Comparison of ENCODE assay signal across 8 cellular contexts in the genomic region with DNA sequence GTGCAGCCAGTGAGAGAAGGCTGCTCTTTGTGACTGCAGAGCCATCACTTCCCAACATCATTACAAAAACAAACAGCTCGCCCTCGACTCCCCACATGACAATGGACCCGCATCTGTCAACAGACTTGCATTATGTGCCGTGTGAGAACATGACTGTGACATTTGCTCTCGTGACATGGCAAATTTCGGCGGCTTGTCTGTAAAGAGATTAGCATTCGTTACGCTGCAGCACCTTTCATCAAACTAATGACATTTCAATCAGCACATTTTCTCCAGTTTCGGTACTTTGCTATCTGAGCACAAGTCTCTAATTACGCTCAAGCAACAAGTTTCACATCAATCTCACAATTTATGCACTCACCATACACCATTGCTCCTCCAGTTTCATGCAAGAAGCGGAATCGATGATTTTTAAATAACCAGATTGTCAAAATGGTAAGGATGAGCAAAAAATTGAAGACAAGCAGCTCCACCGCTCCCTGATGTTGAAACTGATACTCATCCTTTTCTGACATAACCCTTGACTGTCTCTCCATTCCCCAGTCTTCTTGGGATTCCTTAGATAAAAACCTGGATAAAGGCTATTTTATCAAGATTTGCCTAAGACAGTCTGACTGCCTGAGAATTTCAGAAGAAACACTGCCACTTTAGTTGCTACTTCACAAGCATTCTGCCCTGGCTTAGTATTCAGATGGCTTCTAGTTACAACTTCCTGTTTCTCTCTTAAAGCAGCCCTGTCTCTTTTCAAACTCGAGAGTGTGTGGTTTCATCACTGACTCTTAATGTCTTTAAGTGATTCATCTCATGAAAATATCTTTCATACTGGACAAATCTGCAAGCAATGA. TPM values are rescaled to one million over a fixed set of nuclear protein-coding genes. Genes with fewer than 3 reads are reported as not detected.
DNase-seq lines count a peak whose midpoint lies in the region; ATAC-seq and TF ChIP-seq lines count a peak whose summit lies in the region.

A gene (minus strand): TSS at position 682 of the 845 bp plus-strand sequence. CDS start 146 bp downstream, at position 536.

- peak; percentile 90 for ATAC-seq in GM19438 (IDR thresholded peaks at IDR 0.05; ENCODE audit: low read depth, unreplicated experiment)
- peak; percentile 82 for ATAC-seq in HG03457 (IDR thresholded peaks at IDR 0.05; ENCODE audit: unreplicated experiment)

- peak within 1 kb of the TSS; percentile 93 for H3K4me2 ChIP-seq in osteoblast (ENCODE audit: insufficient read depth, low read length)

- H3K4me3 ChIP-seq in adrenal gland, result peak within 1 kb of the TSS; percentile 14 to 76 (median 63)
- peak within 1 kb of the TSS; percentile 28 for H3K4me3 ChIP-seq in cardiac muscle cell
- peak within 1 kb of the TSS; percentile 72 for H3K4me3 ChIP-seq in osteoblast (ENCODE audit: insufficient read depth, low read length)

- H3K36me3 ChIP-seq in adrenal gland (replicated peaks in 1 of 2) (no peaks in the 10 kb centered on the region), cardiac muscle cell (no peaks in the 10 kb centered on the region), osteoblast (ENCODE audit: insufficient read depth, low read length) (no peaks in the 10 kb centered on the region)

- peaks cover 10 to 41% of the 10 kb centered on the region in 2 donors for H3K4me1 ChIP-seq in adrenal gland (replicated peaks in 1 of 2)
- H3K4me1 ChIP-seq in cardiac muscle cell (ENCODE audit: low read depth), result no peaks in the 10 kb centered on the region
- peaks cover 13% of the 10 kb centered on the region for H3K4me1 ChIP-seq in osteoblast (ENCODE audit: insufficient read depth, low read length)

- WGBS in adrenal gland, 4 donors, result 0% methylated on average over 15 of the region's 15 CpGs

- intact Hi-C loops in adrenal gland (cut with DNase I), result no loop called here

- DNase-seq in DMS153 treated with DMSO at 0.1 percent for 48 hours (lab: John Stamatoyannopoulos, UW; ENCODE audit: unreplicated experiment) (peak; percentile 9), RKO (ENCODE audit: low spot score) (peak; percentile 35), adrenal gland (peak; percentile 23 to 62 (median 31)), cardiac muscle cell (ENCODE audit: low read depth in 1 of 2, low spot score in 1 of 2) (peak; percentile 49 to 74), osteoblast (ENCODE audit: insufficient read length, low spot score, missing footprints) (peak; percentile 70), HK-2 (ENCODE audit: unreplicated experiment) (no peak)

- peak in 1 of 2 donors; percentile 41 for TF ChIP-seq POLR2A in adrenal gland (IDR thresholded peaks at IDR 0.05)

- H3K27me3 ChIP-seq in adrenal gland (no peaks in the 10 kb centered on the region), cardiac muscle cell (no peaks in the 10 kb centered on the region), osteoblast (ENCODE audit: insufficient read depth, low read length) (no peaks in the 10 kb centered on the region)

- H2AFZ ChIP-seq in osteoblast (ENCODE audit: low read length), result peak within 1 kb of the TSS; percentile 90

- TF ChIP-seq CTCF in adrenal gland (IDR thresholded peaks at IDR 0.05) (no peak), cardiac muscle cell (IDR thresholded peaks at IDR 0.05; ENCODE audit: low read depth, low read length) (no peak), osteoblast (IDR thresholded peaks at IDR 0.05; ENCODE audit: extremely low read depth, low read depth, low read length) (no peak)

- no peaks in the 10 kb centered on the region for H4K20me1 ChIP-seq in osteoblast (ENCODE audit: insufficient read depth, low read length)

- H3K27ac ChIP-seq in adrenal gland, result peak within 1 kb of the TSS in 3 of 5 donors; percentile 60 to 65 (median 65)
- H3K27ac ChIP-seq in cardiac muscle cell, result no peak within 1 kb of the TSS
- peak within 1 kb of the TSS; percentile 23 for H3K27ac ChIP-seq in osteoblast (ENCODE audit: low read depth, low read length)

- no peaks in the 10 kb centered on the region for H3K9me3 ChIP-seq in adrenal gland (replicated peaks in 1 of 3)
- no peaks in the 10 kb centered on the region for H3K9me3 ChIP-seq in cardiac muscle cell (ENCODE audit: low read depth)
- H3K9me3 ChIP-seq in osteoblast (ENCODE audit: low read depth, low read length), result no peaks in the 10 kb centered on the region

- no peaks in the 10 kb centered on the region for H3K79me2 ChIP-seq in osteoblast (ENCODE audit: insufficient read depth, low read length)

RNA-seq across cellular contexts. Expression of the gene that starts here (rescaled TPM):
- total RNA-seq in adrenal gland (10 to 100 TPM; 10.9 to 23.7 (median 19.3) TPM), cardiac muscle cell (1.1 and 1.5 TPM in 2 replicates), osteoblast (6.5 and 8.3 TPM in 2 replicates)
- polyA plus RNA-seq in adrenal gland (10 to 100 TPM in 1 of 3 donors, 1 to 10 TPM in 2; 4.2 to 11.1 (median 6.2) TPM), cardiac muscle cell (0.73 and 2.1 TPM in 2 replicates)
